In genomic region chr6:4134841-4135664, GRCh38 we compare ENCODE assay signal across 1 cellular context.
TF ChIP-seq lines count a peak whose summit lies in the region.

TSS of gene ECI2 (minus strand) at chr6:4135575. CDS start at chr6:4135560, 15 bp downstream.

TF ChIP-seq in HepG2, 621 proteins besides CTCF, POLR2A, EP300 and RAD21 (continued from another document and continues in another):
- TF ChIP-seq ZNF407 (CRISPR knock-in tag; IDR thresholded peaks at IDR 0.05; ENCODE audit: not compliant biosample characterization), result peak; percentile 81
- no peak; the same call in 1 of the 2 replicates for TF ChIP-seq GATAD1 (CRISPR knock-in tag; IDR thresholded peaks at IDR 0.05)
- TF ChIP-seq IKZF5 (CRISPR knock-in tag; IDR thresholded peaks at IDR 0.05), result peak; percentile 71; the same call in 1 of the 2 replicates
- TF ChIP-seq HCFC1 (IDR thresholded peaks at IDR 0.05; ENCODE audit: low read depth, low read length), result no peak
- TF ChIP-seq ZNF570 (CRISPR knock-in tag; IDR thresholded peaks at IDR 0.05; ENCODE audit: borderline replicate concordance), result 0 out of 2 replicates have a peak, but pooled peaks have one; percentile 56
- TF ChIP-seq GABPB1 (CRISPR knock-in tag; IDR thresholded peaks at IDR 0.05), result peak; percentile 72
- TF ChIP-seq ZNF552 (CRISPR knock-in tag; IDR thresholded peaks at IDR 0.05; ENCODE audit: borderline replicate concordance), result 0 out of 2 replicates have a peak, but pooled peaks have one; percentile 51
- 0 out of 2 replicates have a peak, but pooled peaks have one; percentile 31 for TF ChIP-seq ZNF251 (CRISPR knock-in tag; IDR thresholded peaks at IDR 0.05)
- TF ChIP-seq NONO (IDR thresholded peaks at IDR 0.05), result no peak
- TF ChIP-seq NONO (CRISPR knock-in tag; conservative IDR thresholded peaks at IDR 0.05), result peak; percentile 78
- no peak for TF ChIP-seq PAX8 (CRISPR knock-in tag; IDR thresholded peaks at IDR 0.05; ENCODE audit: borderline replicate concordance)
- TF ChIP-seq BCL6 (CRISPR knock-in tag; IDR thresholded peaks at IDR 0.05), result peak; percentile 38; the same call in 1 of the 2 replicates
- peak; percentile 69 for TF ChIP-seq MED8 (CRISPR knock-in tag; IDR thresholded peaks at IDR 0.05; ENCODE audit: insufficient replicate concordance)
- peak; percentile 92 for TF ChIP-seq ZBTB7A (CRISPR knock-in tag; IDR thresholded peaks at IDR 0.05)
- TF ChIP-seq NFRKB (IDR thresholded peaks at IDR 0.05), result no peak
- peak; percentile 29 for TF ChIP-seq ZNF589 (CRISPR knock-in tag; conservative IDR thresholded peaks at IDR 0.05)
- peak; percentile 63; the same call in 1 of the 2 replicates for TF ChIP-seq TFAP4 (IDR thresholded peaks at IDR 0.05; ENCODE audit: borderline replicate concordance, low read depth)
- TF ChIP-seq HBP1 (CRISPR knock-in tag; IDR thresholded peaks at IDR 0.05; ENCODE audit: low read depth), result no peak
- TF ChIP-seq ZNF317 (CRISPR knock-in tag; IDR thresholded peaks at IDR 0.05), result peak; percentile 64; the same call in 1 of the 2 replicates
- TF ChIP-seq XRCC5 (optimal IDR thresholded peaks at IDR 0.05; ENCODE audit: low read length), result peak; percentile 68
- peak; percentile 62 for TF ChIP-seq EED (CRISPR knock-in tag; IDR thresholded peaks at IDR 0.05)
- peak; percentile 43; the same call in 1 of the 2 replicates for TF ChIP-seq ARHGAP35 (CRISPR knock-in tag; IDR thresholded peaks at IDR 0.05; ENCODE audit: borderline replicate concordance)
- TF ChIP-seq KLF16 (CRISPR knock-in tag; IDR thresholded peaks at IDR 0.05), result peak; percentile 15 to 72; a peak in 1 of 4 replicates
- 0 out of 2 replicates have a peak, but pooled peaks have one; percentile 37 for TF ChIP-seq GMEB1 (CRISPR knock-in tag; IDR thresholded peaks at IDR 0.05; ENCODE audit: borderline replicate concordance)
- TF ChIP-seq BORCS8-MEF2B (CRISPR knock-in tag; IDR thresholded peaks at IDR 0.05), result peak; percentile 86
- peak; percentile 57; the same call in 1 of the 2 replicates for TF ChIP-seq TOPORS (CRISPR knock-in tag; IDR thresholded peaks at IDR 0.05)
- peak; percentile 87 for TF ChIP-seq KDM5B (CRISPR knock-in tag; IDR thresholded peaks at IDR 0.05; ENCODE audit: borderline replicate concordance)
- no peak for TF ChIP-seq ZBTB1 (CRISPR knock-in tag; IDR thresholded peaks at IDR 0.05; ENCODE audit: borderline replicate concordance)
- TF ChIP-seq ZNF773 (CRISPR knock-in tag; IDR thresholded peaks at IDR 0.05; ENCODE audit: borderline replicate concordance), result peak; percentile 55; the same call in 1 of the 2 replicates
- peak; percentile 78; the same call in 1 of the 2 replicates for TF ChIP-seq ZNF563 (CRISPR knock-in tag; IDR thresholded peaks at IDR 0.05)
- peak; percentile 70; the same call in 1 of the 2 replicates for TF ChIP-seq ZNF691 (CRISPR knock-in tag; IDR thresholded peaks at IDR 0.05; ENCODE audit: borderline replicate concordance, low read depth)
- no peak for TF ChIP-seq MAZ (IDR thresholded peaks at IDR 0.05; ENCODE audit: borderline replicate concordance, low read depth, low read length)
- 0 out of 2 replicates have a peak, but pooled peaks have one; percentile 19 for TF ChIP-seq MAZ (CRISPR knock-in tag; IDR thresholded peaks at IDR 0.05; ENCODE audit: low read depth)
- peak; percentile 87 for TF ChIP-seq ZNF607 (CRISPR knock-in tag; IDR thresholded peaks at IDR 0.05; ENCODE audit: borderline replicate concordance)
- TF ChIP-seq ZNF749 (CRISPR knock-in tag; IDR thresholded peaks at IDR 0.05; ENCODE audit: borderline replicate concordance), result 0 out of 2 replicates have a peak, but pooled peaks have one; percentile 45
- peak; percentile 38; the same call in 1 of the 2 replicates for TF ChIP-seq ZNF143 (CRISPR knock-in tag; IDR thresholded peaks at IDR 0.05)
- peak; percentile 32 for TF ChIP-seq SKI (IDR thresholded peaks at IDR 0.05; ENCODE audit: partially characterized antibody)
- TF ChIP-seq PRDM10 (CRISPR knock-in tag; IDR thresholded peaks at IDR 0.05; ENCODE audit: low read depth), result no peak; the same call in 1 of the 2 replicates
- TF ChIP-seq ZFP1 (CRISPR knock-in tag; IDR thresholded peaks at IDR 0.05), result 0 out of 2 replicates have a peak, but pooled peaks have one; percentile 44
- 0 out of 2 replicates have a peak, but pooled peaks have one; percentile 45 for TF ChIP-seq BATF2 (CRISPR knock-in tag; IDR thresholded peaks at IDR 0.05)
- no peak for TF ChIP-seq TBP (CRISPR knock-in tag; IDR thresholded peaks at IDR 0.05)
- TF ChIP-seq ZNF761 (CRISPR knock-in tag; conservative IDR thresholded peaks at IDR 0.05), result peak; percentile 42; the same call in 1 of the 2 replicates
